Comparison of ENCODE assay signal across 8 cellular contexts in the genomic region with DNA sequence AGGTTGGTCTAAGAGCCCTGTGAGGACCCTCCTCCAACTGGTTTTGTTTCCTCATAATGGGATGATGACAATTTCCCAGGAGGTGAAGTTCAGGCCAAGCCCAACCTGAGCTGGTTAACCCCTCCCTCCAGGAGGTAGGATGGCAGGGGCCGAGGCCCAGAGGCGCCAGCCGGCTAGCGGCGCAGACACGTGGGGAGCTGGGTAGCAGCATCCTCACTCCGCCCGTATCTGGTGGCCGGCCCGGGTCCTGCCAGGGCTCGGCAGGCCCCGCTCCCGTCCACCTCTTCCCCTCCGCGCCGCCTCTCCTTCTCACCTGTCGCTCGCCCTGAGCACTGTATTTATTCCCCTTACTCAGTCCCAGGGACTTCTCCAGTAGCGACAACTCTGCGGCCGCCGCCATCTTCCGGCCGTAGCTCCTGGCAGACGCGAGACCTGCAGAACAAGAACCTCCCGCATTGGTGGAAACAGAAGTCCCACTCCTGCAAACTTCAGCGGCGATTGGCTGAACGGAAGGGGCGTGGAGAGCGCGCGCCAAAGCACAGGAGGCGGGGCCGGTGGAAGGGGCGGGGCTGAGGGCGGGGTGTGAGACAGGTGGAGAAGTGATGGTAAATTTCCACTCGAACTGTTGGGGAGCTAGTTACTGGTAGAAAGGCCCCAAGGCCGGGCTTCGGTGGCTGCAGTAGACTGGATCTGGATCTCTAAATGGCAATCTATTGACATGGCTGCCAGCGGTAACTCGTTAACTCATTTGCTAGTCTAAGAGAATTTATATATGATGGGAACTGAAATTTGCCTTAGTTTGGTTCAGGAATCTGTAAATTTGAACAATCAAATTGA. TPM values are rescaled to one million over a fixed set of nuclear protein-coding genes. Genes with fewer than 3 reads are reported as not detected.
DNase-seq lines count a peak whose midpoint lies in the region; ATAC-seq and TF ChIP-seq lines count a peak whose summit lies in the region.

A gene (minus strand): TSS at position 427 of the 837 bp plus-strand sequence. CDS start 27 bp downstream, at position 400.

- H3K36me3 Mint-ChIP-seq in activated T-helper 1 cell treated with anti-CD3 and anti-CD28 coated beads, Interleukin-12 subunit alpha, Interleukin-12 subunit beta, Interleukin-2, Interleukin-4 antibody, amounts not matched to agents 30 ng/mL and 10 ng/mL and 1 ng/mL, durations not matched to agents 14 hours and 24 hours and 36 hours (ENCODE audit: low read depth) = peaks cover 8% of the 10 kb centered on the region
- H3K36me3 Mint-ChIP-seq in naive thymus-derived CD4-positive, alpha-beta T cell = peaks cover 0 to 12% (median 5%) of the 10 kb centered on the region in 5 donors
- H3K36me3 Mint-ChIP-seq in stimulated activated memory B cell treated with anti-CD40 and anti-IgM and Interleukin-4, amounts not matched to agents 10 μg/mL and 1 μg/mL and 100 μg/mL, for 72 hours = no peaks in the 10 kb centered on the region

- peaks cover 4% of the 10 kb centered on the region for H3K27me3 Mint-ChIP-seq in activated T-helper 1 cell treated with anti-CD3 and anti-CD28 coated beads, Interleukin-12 subunit alpha, Interleukin-12 subunit beta, Interleukin-2, Interleukin-4 antibody, amounts not matched to agents 30 ng/mL and 10 ng/mL and 1 ng/mL, durations not matched to agents 14 hours and 24 hours and 36 hours (ENCODE audit: insufficient read depth)
- peaks cover 13 to 27% (median 18%) of the 10 kb centered on the region in 5 donors for H3K27me3 Mint-ChIP-seq in naive thymus-derived CD4-positive, alpha-beta T cell
- H3K27me3 Mint-ChIP-seq in stimulated activated memory B cell treated with anti-CD40 and anti-IgM and Interleukin-4, amounts not matched to agents 10 μg/mL and 1 μg/mL and 100 μg/mL, for 72 hours = peaks cover 17% of the 10 kb centered on the region

- peaks cover 34% of the 10 kb centered on the region for H3K4me1 Mint-ChIP-seq in activated T-helper 1 cell treated with anti-CD3 and anti-CD28 coated beads, Interleukin-12 subunit alpha, Interleukin-12 subunit beta, Interleukin-2, Interleukin-4 antibody, amounts not matched to agents 30 ng/mL and 10 ng/mL and 1 ng/mL, durations not matched to agents 14 hours and 24 hours and 36 hours (ENCODE audit: low read depth)
- H3K4me1 Mint-ChIP-seq in naive thymus-derived CD4-positive, alpha-beta T cell = peaks cover 21 to 43% (median 34%) of the 10 kb centered on the region in 7 donors
- peaks cover 28% of the 10 kb centered on the region for H3K4me1 Mint-ChIP-seq in stimulated activated memory B cell treated with anti-CD40 and anti-IgM and Interleukin-4, amounts not matched to agents 10 μg/mL and 1 μg/mL and 100 μg/mL, for 72 hours

- peak within 1 kb of the TSS; percentile 62 for H3K27ac ChIP-seq in fibroblast of lung (ENCODE audit: insufficient read depth, low read length)
- H3K27ac ChIP-seq in naive thymus-derived CD4-positive, alpha-beta T cell (ENCODE audit: low read depth, low read length) = peak within 1 kb of the TSS; percentile 78

- POLR2A ChIA-PET in naive thymus-derived CD4-positive, alpha-beta T cell (lab: Charles Lee) = interaction anchor here (0.8 to 3.3 kb wide), 4 partner anchors 9 to 712 kb away, joined by 3 to 30 read pairs (median 4); a partner anchor contains a TSS

- no peaks in the 10 kb centered on the region for H3K27me3 ChIP-seq in fibroblast of lung (ENCODE audit: control insufficient read depth, insufficient read depth, low read length)
- H3K27me3 ChIP-seq in naive thymus-derived CD4-positive, alpha-beta T cell (ENCODE audit: control insufficient read depth in 2 of 2, insufficient read depth in 2 of 2, low read length in 2 of 2) = no peaks in the 10 kb centered on the region

- H3K9me3 Mint-ChIP-seq in activated T-helper 1 cell treated with anti-CD3 and anti-CD28 coated beads, Interleukin-12 subunit alpha, Interleukin-12 subunit beta, Interleukin-2, Interleukin-4 antibody, amounts not matched to agents 30 ng/mL and 10 ng/mL and 1 ng/mL, durations not matched to agents 14 hours and 24 hours and 36 hours = no peaks in the 10 kb centered on the region
- H3K9me3 Mint-ChIP-seq in naive thymus-derived CD4-positive, alpha-beta T cell = peaks cover 0 to 4% (median 0%) of the 10 kb centered on the region in 11 donors
- H3K9me3 Mint-ChIP-seq in stimulated activated memory B cell treated with anti-CD40 and anti-IgM and Interleukin-4, amounts not matched to agents 10 μg/mL and 1 μg/mL and 100 μg/mL, for 72 hours = peaks cover 5% of the 10 kb centered on the region

- TF ChIP-seq CTCF in fibroblast of lung (conservative IDR thresholded peaks at IDR 0.05 in 1 of 2, IDR thresholded peaks at IDR 0.05 in 1 of 2; ENCODE audit: low read depth in 1 of 2, low read length in 2 of 2) = no peak

- H2AFZ ChIP-seq in fibroblast of lung (ENCODE audit: low read length) = peak within 1 kb of the TSS; percentile 77

- intact Hi-C loops in activated T-helper 1 cell treated with anti-CD3 and anti-CD28 coated beads, Interleukin-12 subunit alpha, Interleukin-12 subunit beta, Interleukin-2, Interleukin-4 antibody, amounts not matched to agents 30 ng/mL and 10 ng/mL and 1 ng/mL, durations not matched to agents 14 hours and 24 hours and 36 hours (cut with micrococcal nuclease) = loop anchor here (1.0 to 5.0 kb wide), 9 partner anchors 16 to 789 kb away; a partner anchor contains a TSS
- intact Hi-C loops in naive thymus-derived CD4-positive, alpha-beta T cell (cut with micrococcal nuclease) = loop anchor here (1.0 to 5.0 kb wide), 11 partner anchors 38 to 790 kb away; a partner anchor contains a TSS

- H3K36me3 ChIP-seq in fibroblast of lung (ENCODE audit: control insufficient read depth, insufficient read depth, low read length) = no peaks in the 10 kb centered on the region
- peaks cover 0 to 5% (median 0%) of the 10 kb centered on the region in 3 experiments for H3K36me3 ChIP-seq in naive thymus-derived CD4-positive, alpha-beta T cell (ENCODE audit: control insufficient read depth in 2 of 3, insufficient read depth in 3 of 3, low read length in 3 of 3)

- H3K9me3 ChIP-seq in fibroblast of lung (ENCODE audit: control insufficient read depth, insufficient read depth, low read depth, low read length) = no peaks in the 10 kb centered on the region
- H3K9me3 ChIP-seq in naive thymus-derived CD4-positive, alpha-beta T cell (ENCODE audit: control insufficient read depth in 2 of 3, low read length in 3 of 3) = no peaks in the 10 kb centered on the region

- peak within 1 kb of the TSS; percentile 99 for H3K4me2 ChIP-seq in fibroblast of lung (ENCODE audit: extremely low read depth, insufficient read depth, low read length)

- H4K20me1 ChIP-seq in fibroblast of lung (ENCODE audit: control insufficient read depth, extremely low read depth, insufficient read depth, low read length) = no peaks in the 10 kb centered on the region

- peak within 1 kb of the TSS; percentile 97 for H3K27ac Mint-ChIP-seq in activated T-helper 1 cell treated with anti-CD3 and anti-CD28 coated beads, Interleukin-12 subunit alpha, Interleukin-12 subunit beta, Interleukin-2, Interleukin-4 antibody, amounts not matched to agents 30 ng/mL and 10 ng/mL and 1 ng/mL, durations not matched to agents 14 hours and 24 hours and 36 hours
- peak within 1 kb of the TSS; percentile 91 to 99 (median 95) for H3K27ac Mint-ChIP-seq in naive thymus-derived CD4-positive, alpha-beta T cell
- peak within 1 kb of the TSS; percentile 90 for H3K27ac Mint-ChIP-seq in stimulated activated memory B cell treated with anti-CD40 and anti-IgM and Interleukin-4, amounts not matched to agents 10 μg/mL and 1 μg/mL and 100 μg/mL, for 72 hours

- DNase-seq in EH (ENCODE audit: low read depth) = peak; percentile 94
- DNase-seq in GOT3 (lab: John Stamatoyannopoulos, UW) = peak; percentile 71
- DNase-seq in LHCN-M2 (ENCODE audit: low read depth) = peak; percentile 91
- peak; percentile 92 for DNase-seq in RPMI7951 (ENCODE audit: low read depth)
- DNase-seq in activated T-helper 1 cell treated with anti-CD3 and anti-CD28 coated beads, Interleukin-12 subunit alpha, Interleukin-12 subunit beta, Interleukin-2, Interleukin-4 antibody, amounts not matched to agents 30 ng/mL and 10 ng/mL and 1 ng/mL, durations not matched to agents 14 hours and 24 hours and 36 hours (ENCODE audit: low spot score) = peak; percentile 87
- DNase-seq in fibroblast of lung (ENCODE audit: low read depth in 2 of 2) = peak; percentile 93
- DNase-seq in naive thymus-derived CD4-positive, alpha-beta T cell = peak; percentile 77 to 97 (median 92)

- H3K4me3 ChIP-seq in fibroblast of lung (replicated peaks in 1 of 4; ENCODE audit: control extremely low read depth in 1 of 4, insufficient read depth in 1 of 4, low read depth in 3 of 4, low read length in 4 of 4) = peak within 1 kb of the TSS; percentile 81 to 98 (median 94)
- peak within 1 kb of the TSS; percentile 75 for H3K4me3 ChIP-seq in naive thymus-derived CD4-positive, alpha-beta T cell (ENCODE audit: low read length)

- peak within 1 kb of the TSS; percentile 79 for H3K9ac ChIP-seq in fibroblast of lung (ENCODE audit: insufficient read depth, low read length)

- H3K4me1 ChIP-seq in fibroblast of lung (ENCODE audit: control insufficient read depth, extremely low read depth, insufficient read depth, low read length) = no peaks in the 10 kb centered on the region
- peaks cover 6 to 8% of the 10 kb centered on the region in 2 donors for H3K4me1 ChIP-seq in naive thymus-derived CD4-positive, alpha-beta T cell (ENCODE audit: control insufficient read depth in 2 of 2, insufficient read depth in 2 of 2, low read length in 2 of 2)

- ATAC-seq in naive thymus-derived CD4-positive, alpha-beta T cell = peak; percentile 100
- ATAC-seq in stimulated activated memory B cell treated with anti-CD40 and anti-IgM and Interleukin-4, amounts not matched to agents 10 μg/mL and 1 μg/mL and 100 μg/mL, for 72 hours = peak; percentile 100

- H3K4me3 Mint-ChIP-seq in activated T-helper 1 cell treated with anti-CD3 and anti-CD28 coated beads, Interleukin-12 subunit alpha, Interleukin-12 subunit beta, Interleukin-2, Interleukin-4 antibody, amounts not matched to agents 30 ng/mL and 10 ng/mL and 1 ng/mL, durations not matched to agents 14 hours and 24 hours and 36 hours = peak within 1 kb of the TSS; percentile 92
- peak within 1 kb of the TSS; percentile 85 to 100 (median 98) for H3K4me3 Mint-ChIP-seq in naive thymus-derived CD4-positive, alpha-beta T cell
- peak within 1 kb of the TSS; percentile 94 for H3K4me3 Mint-ChIP-seq in stimulated activated memory B cell treated with anti-CD40 and anti-IgM and Interleukin-4, amounts not matched to agents 10 μg/mL and 1 μg/mL and 100 μg/mL, for 72 hours

- H3K79me2 ChIP-seq in fibroblast of lung (ENCODE audit: control insufficient read depth, insufficient read depth, low read length) = peaks cover 34% of the 10 kb centered on the region

- CTCF ChIA-PET in naive thymus-derived CD4-positive, alpha-beta T cell (lab: Charles Lee) = interaction anchor here (0.7 to 0.9 kb wide), 2 partner anchors 15 to 38 kb away, joined by 3 read pairs; no protein-coding TSS in a partner anchor

RNA-seq across cellular contexts. Expression of the gene that starts here (rescaled TPM):
- 41.2 and 45.9 TPM in 2 replicates for total RNA-seq in LHCN-M2 (2014; rRNA removed)
- 31.4 TPM for polyA plus RNA-seq in LHCN-M2 (2012)
- 185 and 229 TPM in 2 replicates for total RNA-seq in RPMI7951 (2014; rRNA removed; shearing (Covaris generic))
- total RNA-seq in activated T-helper 1 cell treated with anti-CD3 and anti-CD28 coated beads, Interleukin-12 subunit alpha, Interleukin-12 subunit beta, Interleukin-2, Interleukin-4 antibody, amounts not matched to agents 30 ng/mL and 10 ng/mL and 1 ng/mL, durations not matched to agents 14 hours and 24 hours and 36 hours = 92.8 and 99.8 TPM in 2 replicates
- 24.9 and 38.1 TPM in 2 replicates for total RNA-seq in fibroblast of lung
- polyA plus RNA-seq in fibroblast of lung = 50.7 and 64.3 TPM in 2 replicates
- 39.0 and 47.1 TPM in 2 replicates for polyA plus RNA-seq in fibroblast of lung (2012)
- polyA minus RNA-seq in fibroblast of lung (ENCODE audit: low replicate concordance) = 2.4 and 2.5 TPM in 2 replicates
- total RNA-seq in naive thymus-derived CD4-positive, alpha-beta T cell = 10 to 100 TPM; 10.2 to 41.0 (median 21.0) TPM
- 10 to 100 TPM; 41.0 to 74.2 TPM for polyA plus RNA-seq in naive thymus-derived CD4-positive, alpha-beta T cell

Comparison
In these comparisons a context has a peak if more than half of its experiments do, and no peak if none do; other contexts are left out.
1. Peak in every context shown above with its lines: DNase-seq, ATAC-seq, H3K4me3 ChIP-seq and H3K27ac ChIP-seq.